Comparison of ENCODE assay signal across 19 cellular contexts in the genomic region with DNA sequence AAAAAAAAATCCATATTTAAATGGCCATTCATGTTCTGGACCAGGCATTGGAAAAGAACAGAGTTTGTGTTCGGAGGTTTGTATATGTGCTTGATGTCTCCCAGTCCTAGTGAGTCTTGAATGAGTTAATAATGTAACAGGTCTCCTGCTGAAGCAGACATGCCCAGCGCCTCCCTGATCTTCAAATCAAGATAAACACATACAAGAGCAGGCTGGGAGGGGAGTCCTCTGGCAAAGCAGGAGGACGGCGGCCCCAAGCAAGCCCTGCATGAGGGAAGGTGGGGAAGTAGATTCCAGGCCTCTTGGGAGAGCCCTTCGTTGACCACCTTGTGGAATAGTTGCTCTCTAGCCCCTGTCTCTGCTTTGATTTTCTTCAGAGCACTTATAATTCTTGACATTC.
DNase-seq lines count a peak whose midpoint lies in the region; ATAC-seq and TF ChIP-seq lines count a peak whose summit lies in the region.
"Had no signal": no experiment of that assay in that cellular context is flagged by ENCODE, and none has a peak within 500 bp of the region (broad histone marks: within the 10 kb centered on the region; RNA-seq: fewer than 3 reads in every experiment).

No MANE protein-coding gene starts in this region.

- no peak overlapping the region for H3K4me3 Mint-ChIP-seq in activated CD8-positive, alpha-beta memory T cell treated with anti-CD3 and anti-CD28 coated beads, Interleukin-2, amount 10 ng/mL, durations not matched to agents 7 days and 5 days
- H3K4me3 Mint-ChIP-seq: H9, T-helper 17 cell had no signal

- no peak overlapping the region for H3K4me3 ChIP-seq in gastroesophageal sphincter
- no peak overlapping the region for H3K4me3 ChIP-seq in upper lobe of left lung
- H3K4me3 ChIP-seq: adrenal gland had no signal

- H3K27ac ChIP-seq in gastroesophageal sphincter (peak overlapping the region in 3 of 4 donors; percentile 78 to 83 (median 82)), upper lobe of left lung (peak overlapping the region; percentile 41 to 80 (median 70))

- no peaks in the 10 kb centered on the region for H3K27me3 Mint-ChIP-seq in activated CD8-positive, alpha-beta memory T cell treated with anti-CD3 and anti-CD28 coated beads, Interleukin-2, amount 10 ng/mL, durations not matched to agents 7 days and 5 days
- H3K27me3 Mint-ChIP-seq: T-helper 17 cell had no signal

- H3K9me3 ChIP-seq in gastroesophageal sphincter: peaks cover 0 to 12% (median 0%) of the 10 kb centered on the region in 3 donors
- H3K9me3 ChIP-seq in upper lobe of left lung: peaks cover 0 to 7% (median 0%) of the 10 kb centered on the region in 4 donors

- TF ChIP-seq CTCF in gastroesophageal sphincter (IDR thresholded peaks at IDR 0.05) (no peak), upper lobe of left lung (IDR thresholded peaks at IDR 0.05) (no peak), GM20000 (IDR thresholded peaks at IDR 0.05; ENCODE audit: extremely low read depth, missing control alignments) (no peak)

- TF ChIP-seq EP300 in gastroesophageal sphincter (IDR thresholded peaks at IDR 0.05) (no peak), upper lobe of left lung (IDR thresholded peaks at IDR 0.05) (no peak)

- no peaks in the 10 kb centered on the region for H3K4me1 Mint-ChIP-seq in activated CD8-positive, alpha-beta memory T cell treated with anti-CD3 and anti-CD28 coated beads, Interleukin-2, amount 10 ng/mL, durations not matched to agents 7 days and 5 days

- CTCF ChIA-PET in activated CD8-positive, alpha-beta memory T cell treated with anti-CD3 and anti-CD28 coated beads, Interleukin-2, amount 10 ng/mL, durations not matched to agents 7 days and 5 days (lab: Charles Lee): interaction anchor here (0.7 kb wide), 1 partner anchor 48 kb away, joined by 3 read pairs; no protein-coding TSS in a partner anchor

- 44 to 81% methylated on average over 3 to 5 of the region's 5 CpGs for WGBS in gastroesophageal sphincter (ENCODE audit: low coverage in 1 of 2), 2 donors
- WGBS in upper lobe of left lung, 2 donors: 64 to 74% methylated on average over 5 of the region's 5 CpGs

- no peak for TF ChIP-seq POLR2A in gastroesophageal sphincter (IDR thresholded peaks at IDR 0.05)
- TF ChIP-seq POLR2A in upper lobe of left lung (IDR thresholded peaks at IDR 0.05): no peak

- H3K27ac Mint-ChIP-seq in activated CD8-positive, alpha-beta memory T cell treated with anti-CD3 and anti-CD28 coated beads, Interleukin-2, amount 10 ng/mL, durations not matched to agents 7 days and 5 days: no peak overlapping the region
- H3K27ac Mint-ChIP-seq: H9, T-helper 17 cell had no signal

- H3K36me3 ChIP-seq in gastroesophageal sphincter (no peaks in the 10 kb centered on the region), upper lobe of left lung (no peaks in the 10 kb centered on the region)
- H3K36me3 ChIP-seq: adrenal gland had no signal

- no peak for ATAC-seq in activated CD8-positive, alpha-beta memory T cell treated with anti-CD3 and anti-CD28 coated beads, Interleukin-2, amount 10 ng/mL, durations not matched to agents 7 days and 5 days
- ATAC-seq in gastroesophageal sphincter (no peak), upper lobe of left lung (ENCODE audit: low FRiP score in 2 of 2) (no peak)
- ATAC-seq: T-helper 17 cell had no signal

- peak; percentile 41 for DNase-seq in activated CD8-positive, alpha-beta memory T cell treated with anti-CD3 and anti-CD28 coated beads for 24 hours
- no peak for DNase-seq in activated CD8-positive, alpha-beta memory T cell treated with anti-CD3 and anti-CD28 coated beads, Interleukin-2, amount 10 ng/mL, durations not matched to agents 7 days and 5 days
- DNase-seq in posterior vena cava (ENCODE audit: low spot score) (peak; percentile 44), upper lobe of left lung (no peak), GM20000 (ENCODE audit: low spot score) (no peak)
- DNase-seq in activated CD4-positive, alpha-beta T cell treated with anti-CD3 and anti-CD28 coated beads for 1 hour: no peak
- no peak for DNase-seq in activated T-cell treated with anti-CD3 and anti-CD28 coated beads, Interleukin-2, amount 50 U/mL, for 1 hour
- DNase-seq: 8988T; activated CD4-positive, CD25-positive, alpha-beta regulatory T cell; activated effector memory CD4-positive, alpha-beta T cell treated with Interleukin-2 at 50 U/mL for 16 hours; foreskin fibroblast; H9; NCI-H1694 treated with DMSO at 0.1 percent for 48 hours; NCI-H446 treated with DMSO at 0.1 percent for 48 hours; SHP77 treated with DMSO at 0.1 percent for 48 hours; stimulated activated CD4-positive, alpha-beta T cell treated with anti-CD3 and anti-CD28 coated beads, Interleukin-1b, Interleukin-23, amount 100 ng/mL, for 48 hours; T-helper 17 cell had no signal

- intact Hi-C loops in posterior vena cava (cut with DNase I): no loop called here

- H3K9me3 Mint-ChIP-seq in activated CD8-positive, alpha-beta memory T cell treated with anti-CD3 and anti-CD28 coated beads, Interleukin-2, amount 10 ng/mL, durations not matched to agents 7 days and 5 days (ENCODE audit: low read depth): peaks cover 11% of the 10 kb centered on the region

- peaks cover 2% of the 10 kb centered on the region for H3K36me3 Mint-ChIP-seq in activated CD8-positive, alpha-beta memory T cell treated with anti-CD3 and anti-CD28 coated beads, Interleukin-2, amount 10 ng/mL, durations not matched to agents 7 days and 5 days

- H3K27me3 ChIP-seq in gastroesophageal sphincter (no peaks in the 10 kb centered on the region), upper lobe of left lung (no peaks in the 10 kb centered on the region)
- H3K27me3 ChIP-seq: adrenal gland had no signal

- H3K4me1 ChIP-seq in gastroesophageal sphincter: peaks cover 17 to 73% (median 33%) of the 10 kb centered on the region in 3 donors
- H3K4me1 ChIP-seq in upper lobe of left lung: peaks cover 35 to 42% (median 36%) of the 10 kb centered on the region in 4 donors

Comparison
In these comparisons a context has a peak if more than half of its experiments do, and no peak if none do; other contexts are left out.
1. DNase-seq: peak in activated CD8-positive, alpha-beta memory T cell treated with anti-CD3 and anti-CD28 coated beads for 24 hours (single experiment) and posterior vena cava (single experiment); none in activated CD8-positive, alpha-beta memory T cell treated with anti-CD3 and anti-CD28 coated beads, Interleukin-2, amount 10 ng/mL, durations not matched to agents 7 days and 5 days (single experiment), upper lobe of left lung (0 of 2), activated CD4-positive, alpha-beta T cell treated with anti-CD3 and anti-CD28 coated beads for 1 hour (single experiment), GM20000 (single experiment) and activated T-cell treated with anti-CD3 and anti-CD28 coated beads, Interleukin-2, amount 50 U/mL, for 1 hour (single experiment).